In genomic region chr15:34582461-34583357, GRCh38 we compare ENCODE assay signal across 8 cellular contexts. TPM values are rescaled to one million over a fixed set of nuclear protein-coding genes. Genes with fewer than 3 reads are reported as not detected.
DNase-seq lines count a peak whose midpoint lies in the region; ATAC-seq and TF ChIP-seq lines count a peak whose summit lies in the region.

No MANE protein-coding gene starts in this region.

- no peaks in the 10 kb centered on the region for H3K36me3 ChIP-seq in adipocyte (ENCODE audit: control insufficient read depth, insufficient read depth, low read length, severe bottlenecking)
- H3K36me3 ChIP-seq in right atrium auricular region: no peaks in the 10 kb centered on the region

- peak overlapping the region; percentile 38 to 67 for H3K27ac ChIP-seq in right atrium auricular region

- DNase-seq in AML-193 (lab: John Stamatoyannopoulos, UW) (peak; percentile 30 to 48), RPMI7951 (ENCODE audit: low read depth) (peak; percentile 49), adipocyte (ENCODE audit: low read depth) (peak; percentile 64), right atrium auricular region (ENCODE audit: low spot score) (no peak), sciatic nerve (ENCODE audit: low spot score) (no peak), DMS153 treated with DMSO at 0.1 percent for 48 hours (lab: John Stamatoyannopoulos, UW; ENCODE audit: unreplicated experiment) (no peak)

- peak overlapping the region; percentile 87 for H3K4me3 ChIP-seq in adipocyte (ENCODE audit: low read length)
- peak overlapping the region; percentile 54 to 85 for H3K4me3 ChIP-seq in right atrium auricular region

- intact Hi-C loops in sciatic nerve (cut with DNase I): no loop called here

- H3K27me3 ChIP-seq in adipocyte (replicated peaks; ENCODE audit: control insufficient read depth, insufficient read depth, low read length) (no peaks in the 10 kb centered on the region), right atrium auricular region (no peaks in the 10 kb centered on the region)

- ATAC-seq in GM18861 (IDR thresholded peaks at IDR 0.05; ENCODE audit: unreplicated experiment) (peak; percentile 5), HG03039 (IDR thresholded peaks at IDR 0.05; ENCODE audit: unreplicated experiment) (peak; percentile 42), sciatic nerve (peak; percentile 64)

- H3K9ac ChIP-seq in adipocyte (ENCODE audit: low read length): peak overlapping the region; percentile 80

- no peaks in the 10 kb centered on the region for H3K9me3 ChIP-seq in adipocyte (ENCODE audit: control insufficient read depth, low read length)
- H3K9me3 ChIP-seq in right atrium auricular region: no peaks in the 10 kb centered on the region

- H3K4me1 ChIP-seq in adipocyte (ENCODE audit: control insufficient read depth, insufficient read depth, low read length): peaks cover 15% of the 10 kb centered on the region
- H3K4me1 ChIP-seq in right atrium auricular region: peaks cover 0 to 31% of the 10 kb centered on the region in 2 donors

- TF ChIP-seq CTCF in right atrium auricular region (IDR thresholded peaks at IDR 0.05): no peak

RNA-seq across cellular contexts. Expression of gene GOLGA8B, which starts 0.7 kb away (rescaled TPM):
- total RNA-seq in RPMI7951 (2014; rRNA removed; shearing (Covaris generic)): 9.4 and 11.3 TPM in 2 replicates
- total RNA-seq in right atrium auricular region (10 to 100 TPM; 10.3 to 24.6 TPM), sciatic nerve (112 TPM)

Comparison
In these comparisons a context has a peak if more than half of its experiments do, and no peak if none do; other contexts are left out.
1. DNase-seq: peak in AML-193 (2 of 2), RPMI7951 (single experiment) and adipocyte (single experiment); none in right atrium auricular region (single experiment), sciatic nerve (single experiment) and DMS153 treated with DMSO at 0.1 percent for 48 hours (single experiment).
2. ATAC-seq: peak in every context shown above with its lines; median percentile 64 in sciatic nerve; 42 in HG03039; 5 in GM18861.